In genomic region chr18:23071285-23071684, GRCh38 we compare ENCODE assay signal across 10 cellular contexts.
DNase-seq lines count a peak whose midpoint lies in the region; ATAC-seq, FAIRE-seq and TF ChIP-seq lines count a peak whose summit lies in the region.
"Had no signal": no experiment of that assay in that cellular context is flagged by ENCODE, and none has a peak within 500 bp of the region (broad histone marks: within the 10 kb centered on the region; RNA-seq: fewer than 3 reads in every experiment).

No MANE protein-coding gene starts in this region.

- peak overlapping the region; percentile 27 for H3K4me3 Mint-ChIP-seq in activated T-helper 2 cell treated with anti-CD3 and anti-CD28 coated beads, Interferon-gamma antibody, Interleukin-2, Interleukin-4, amounts not matched to agents 10 μg/mL and 5 μg/mL and 100 μg/mL, durations not matched to agents 14 hours and 24 hours and 36 hours (ENCODE audit: low read depth)
- H3K4me3 Mint-ChIP-seq: neural crest cell had no signal

- no peaks in the 10 kb centered on the region for H3K4me1 ChIP-seq in thyroid gland

- 61 to 72% methylated on average over 5 of the region's 5 CpGs for WGBS in thyroid gland, 2 donors

- no peak overlapping the region for H3K4me3 ChIP-seq in thyroid gland (replicated peaks in 1 of 3)

- no peaks in the 10 kb centered on the region for H3K9me3 ChIP-seq in thyroid gland

- peak overlapping the region; percentile 95 for H3K27ac Mint-ChIP-seq in activated T-helper 2 cell treated with anti-CD3 and anti-CD28 coated beads, Interferon-gamma antibody, Interleukin-2, Interleukin-4, amounts not matched to agents 10 μg/mL and 5 μg/mL and 100 μg/mL, durations not matched to agents 14 hours and 24 hours and 36 hours

- TF ChIP-seq CTCF in thyroid gland (IDR thresholded peaks at IDR 0.05), result no peak

- DNase-seq in RCC 7860 (ENCODE audit: low spot score) (peak; percentile 21), mucosa of gallbladder (ENCODE audit: low spot score) (peak; percentile 51), thyroid gland (peak; percentile 14 to 20), HTR-8/SVneo (ENCODE audit: insufficient read length, low spot score) (no peak), HuH-7 (ENCODE audit: low spot score) (no peak)
- DNase-seq in activated T-helper 2 cell treated with anti-CD3 and anti-CD28 coated beads, Interferon-gamma antibody, Interleukin-2, Interleukin-4, amounts not matched to agents 10 μg/mL and 5 μg/mL and 100 μg/mL, durations not matched to agents 14 hours and 24 hours and 36 hours (ENCODE audit: low spot score), result peak; percentile 85

- ATAC-seq in HG02885 (IDR thresholded peaks at IDR 0.05; ENCODE audit: poor library complexity, unreplicated experiment), result peak; percentile 98

- no peaks in the 10 kb centered on the region for H3K27me3 ChIP-seq in thyroid gland

- FAIRE-seq in RCC 7860 (lab: Jason Lieb, UNC), result no peak
- no peak for FAIRE-seq in HTR-8/SVneo (lab: Jason Lieb, UNC)

- no peaks in the 10 kb centered on the region for H3K36me3 ChIP-seq in thyroid gland

- no peaks in the 10 kb centered on the region for H3K27me3 Mint-ChIP-seq in activated T-helper 2 cell treated with anti-CD3 and anti-CD28 coated beads, Interferon-gamma antibody, Interleukin-2, Interleukin-4, amounts not matched to agents 10 μg/mL and 5 μg/mL and 100 μg/mL, durations not matched to agents 14 hours and 24 hours and 36 hours (ENCODE audit: low read depth)

- H3K9me3 Mint-ChIP-seq in activated T-helper 2 cell treated with anti-CD3 and anti-CD28 coated beads, Interferon-gamma antibody, Interleukin-2, Interleukin-4, amounts not matched to agents 10 μg/mL and 5 μg/mL and 100 μg/mL, durations not matched to agents 14 hours and 24 hours and 36 hours, result peaks cover 15% of the 10 kb centered on the region
- H3K9me3 Mint-ChIP-seq: neural crest cell had no signal

- H3K27ac ChIP-seq in thyroid gland, result no peak overlapping the region
- H3K27ac ChIP-seq: VCaP had no signal

- H3K4me1 Mint-ChIP-seq in activated T-helper 2 cell treated with anti-CD3 and anti-CD28 coated beads, Interferon-gamma antibody, Interleukin-2, Interleukin-4, amounts not matched to agents 10 μg/mL and 5 μg/mL and 100 μg/mL, durations not matched to agents 14 hours and 24 hours and 36 hours (ENCODE audit: low read depth), result peaks cover 55% of the 10 kb centered on the region
- H3K4me1 Mint-ChIP-seq: neural crest cell had no signal

- intact Hi-C loops in activated T-helper 2 cell treated with anti-CD3 and anti-CD28 coated beads, Interferon-gamma antibody, Interleukin-2, Interleukin-4, amounts not matched to agents 10 μg/mL and 5 μg/mL and 100 μg/mL, durations not matched to agents 14 hours and 24 hours and 36 hours (cut with micrococcal nuclease), result loop anchor here (10.0 kb wide), 2 partner anchors 64 to 164 kb away; partner anchors contain the start of gene CABLES1
- intact Hi-C loops in thyroid gland (cut with DNase I), result no loop called here

- peaks cover 24% of the 10 kb centered on the region for H3K36me3 Mint-ChIP-seq in activated T-helper 2 cell treated with anti-CD3 and anti-CD28 coated beads, Interferon-gamma antibody, Interleukin-2, Interleukin-4, amounts not matched to agents 10 μg/mL and 5 μg/mL and 100 μg/mL, durations not matched to agents 14 hours and 24 hours and 36 hours (ENCODE audit: low read depth)

- TF ChIP-seq POLR2A in GM18526 (IDR thresholded peaks at IDR 0.05; ENCODE audit: extremely low read depth, insufficient read length) (peak; percentile 31), thyroid gland (IDR thresholded peaks at IDR 0.05) (no peak)

Comparison
In these comparisons a context has a peak if more than half of its experiments do, and no peak if none do; other contexts are left out.
1. DNase-seq: peak in RCC 7860 (single experiment), activated T-helper 2 cell treated with anti-CD3 and anti-CD28 coated beads, Interferon-gamma antibody, Interleukin-2, Interleukin-4, amounts not matched to agents 10 μg/mL and 5 μg/mL and 100 μg/mL, durations not matched to agents 14 hours and 24 hours and 36 hours (single experiment), mucosa of gallbladder (single experiment) and thyroid gland (2 of 2); none in HTR-8/SVneo (single experiment) and HuH-7 (single experiment).